ENCODE assay signal across 10 cellular contexts in genomic region chr4:111991163-111991562, GRCh38.
DNase-seq lines count a peak whose midpoint lies in the region; ATAC-seq and TF ChIP-seq lines count a peak whose summit lies in the region.
"Had no signal": no experiment of that assay in that cellular context is flagged by ENCODE, and none has a peak within 500 bp of the region (broad histone marks: within the 10 kb centered on the region; RNA-seq: fewer than 3 reads in every experiment).

No MANE protein-coding gene starts in this region.

- H3K9ac ChIP-seq in HCT116 (ENCODE audit: low read length), result no peak overlapping the region
- peak overlapping the region; percentile 39 for H3K9ac ChIP-seq in mesenchymal stem cell (ENCODE audit: low read length)

- no TSS peak for BruUV-seq in HCT116 (replicated peaks; lab: Mats Ljungman, UMichigan)

- no peaks in the 10 kb centered on the region for H3K79me2 ChIP-seq in HCT116 (ENCODE audit: insufficient read depth, low read length)

- H3K27ac Mint-ChIP-seq in activated naive CD4-positive, alpha-beta T cell treated with anti-CD3 and anti-CD28 coated beads, Interleukin-2, amount 10 ng/mL, durations not matched to agents 7 days and 5 days, result no peak overlapping the region

- no peak overlapping the region for H4K91ac ChIP-seq in mesenchymal stem cell (ENCODE audit: low read length)

- CTCF ChIA-PET in HCT116 (lab: Charles Lee), result no interaction called here
- CTCF ChIA-PET in activated naive CD4-positive, alpha-beta T cell treated with anti-CD3 and anti-CD28 coated beads, Interleukin-2, amount 10 ng/mL, durations not matched to agents 7 days and 5 days (lab: Charles Lee), result no interaction called here

- POLR2A ChIA-PET in HCT116 (lab: Charles Lee), result no interaction called here

- H4K8ac ChIP-seq in mesenchymal stem cell (ENCODE audit: low read length), result peak overlapping the region; percentile 69

- peak overlapping the region in 1 of 2 experiments; percentile 79 for H3K4ac ChIP-seq in mesenchymal stem cell (ENCODE audit: low read depth in 1 of 2, low read length in 2 of 2)

- H2BK12ac ChIP-seq in mesenchymal stem cell (ENCODE audit: low read length in 2 of 2), result peak overlapping the region in 1 of 2 experiments; percentile 75

- TF ChIP-seq CTCF in HCT116 (IDR thresholded peaks at IDR 0.05 in 2 of 3, conservative IDR thresholded peaks at IDR 0.05 in 1 of 3; ENCODE audit: borderline replicate concordance in 1 of 3, insufficient read depth in 1 of 3, low read depth in 2 of 3, low read length in 2 of 3), result no peak

- TF ChIP-seq RAD21 in HCT116 (IDR thresholded peaks at IDR 0.05; ENCODE audit: low read depth), result no peak

- peak overlapping the region; percentile 34 for H2BK120ac ChIP-seq in mesenchymal stem cell (ENCODE audit: low read depth, low read length)

- WGBS in mesenchymal stem cell, result 85% methylated on average over 3 of the region's 3 CpGs

- H3K4me3 Mint-ChIP-seq in activated naive CD4-positive, alpha-beta T cell treated with anti-CD3 and anti-CD28 coated beads, Interleukin-2, amount 10 ng/mL, durations not matched to agents 7 days and 5 days, result no peak overlapping the region

- peak overlapping the region; percentile 25 to 59 for H3K18ac ChIP-seq in mesenchymal stem cell (ENCODE audit: low read depth in 1 of 2, low read length in 2 of 2)

- H3K4me1 Mint-ChIP-seq in activated naive CD4-positive, alpha-beta T cell treated with anti-CD3 and anti-CD28 coated beads, Interleukin-2, amount 10 ng/mL, durations not matched to agents 7 days and 5 days, result no peaks in the 10 kb centered on the region

- H3K27me3 ChIP-seq in HCT116 (ENCODE audit: insufficient read depth, low read length) (no peaks in the 10 kb centered on the region), mesenchymal stem cell (ENCODE audit: control insufficient read depth in 1 of 2, insufficient read depth in 1 of 2, low read length in 2 of 2) (no peaks in the 10 kb centered on the region)

- H3K27ac ChIP-seq in HCT116 (ENCODE audit: low read depth, low read length) (no peak overlapping the region), mesenchymal stem cell (ENCODE audit: low read length, poor library complexity, severe bottlenecking) (no peak overlapping the region)

- no peaks in the 10 kb centered on the region for H3K36me3 Mint-ChIP-seq in activated naive CD4-positive, alpha-beta T cell treated with anti-CD3 and anti-CD28 coated beads, Interleukin-2, amount 10 ng/mL, durations not matched to agents 7 days and 5 days

- peaks cover 0 to 15% of the 10 kb centered on the region in 2 experiments; a peak in 2 of 4 replicates for H3K4me1 ChIP-seq in HCT116 (ENCODE audit: control insufficient read depth in 1 of 2, insufficient read depth in 2 of 2, low read length in 2 of 2)
- no peaks in the 10 kb centered on the region for H3K4me1 ChIP-seq in mesenchymal stem cell (ENCODE audit: control insufficient read depth, insufficient read depth, low read depth, low read length)

- H3K4me3 ChIP-seq in HCT116 (replicated peaks in 1 of 2; ENCODE audit: low read depth in 1 of 2, low read length in 2 of 2), result no peak overlapping the region
- H3K4me3 ChIP-seq in mesenchymal stem cell (ENCODE audit: insufficient read depth in 1 of 2, low read depth in 1 of 2, low read length in 2 of 2), result no peak overlapping the region

- RAD21 ChIA-PET in HCT116 (lab: Charles Lee; ENCODE audit: low non-redundant PET in 1 of 2, low total read pairs in 2 of 2, uncharacterized antibody in 2 of 2, unreplicated experiment in 2 of 2), result no interaction called here

- intact Hi-C loops in HCT116 (cut with micrococcal nuclease), result no loop called here

- H2BK5ac ChIP-seq in mesenchymal stem cell (ENCODE audit: low read depth, low read length, poor library complexity, severe bottlenecking), result no peak overlapping the region

- H3K79me1 ChIP-seq in mesenchymal stem cell (replicated peaks; ENCODE audit: low read length, poor library complexity, severe bottlenecking), result no peaks in the 10 kb centered on the region

- TF ChIP-seq POLR2A in HCT116 (IDR thresholded peaks at IDR 0.05; ENCODE audit: borderline replicate concordance, extremely low read depth, insufficient read depth, insufficient read length), result no peak

- H3K14ac ChIP-seq in mesenchymal stem cell (ENCODE audit: low read length in 2 of 2), result peak overlapping the region in 1 of 2 experiments; percentile 13

- no peak overlapping the region for H2BK15ac ChIP-seq in mesenchymal stem cell (ENCODE audit: low read depth, poor library complexity, severe bottlenecking)

- ATAC-seq in GM18870 (IDR thresholded peaks at IDR 0.05; ENCODE audit: unreplicated experiment), result peak; percentile 90
- ATAC-seq in HCT116, result no peak
- ATAC-seq in HG03521 (IDR thresholded peaks at IDR 0.05; ENCODE audit: unreplicated experiment), result peak; percentile 95

- DNase-seq in HCT116 (ENCODE audit: low read depth, low spot score) (no peak), mesenchymal stem cell (no peak), NCI-H1417 treated with DMSO at 0.1 percent for 48 hours (lab: John Stamatoyannopoulos, UW) (no peak), HPDE6-E6E7 (ENCODE audit: extremely low spot score) (no peak), mesenteric fat pad (ENCODE audit: low spot score) (no peak)
- no peak for DNase-seq in activated naive CD4-positive, alpha-beta T cell treated with anti-CD3 and anti-CD28 coated beads, Interleukin-2, amount 10 ng/mL, durations not matched to agents 7 days and 5 days
- DNase-seq: glutamatergic neuron, NCI-H1105 had no signal

- H3K9me3 ChIP-seq in HCT116 (ENCODE audit: control insufficient read depth in 1 of 2, insufficient read depth in 1 of 2, low read depth in 1 of 2, low read length in 2 of 2) (no peaks in the 10 kb centered on the region), mesenchymal stem cell (ENCODE audit: control insufficient read depth, low read length) (no peaks in the 10 kb centered on the region)

- H3K4me2 ChIP-seq in HCT116 (ENCODE audit: low read length) (no peak overlapping the region), mesenchymal stem cell (ENCODE audit: low read length, poor library complexity, severe bottlenecking) (no peak overlapping the region)

- H3K36me3 ChIP-seq in HCT116 (ENCODE audit: control insufficient read depth in 1 of 2, insufficient read depth in 2 of 2, low read length in 2 of 2), result no peaks in the 10 kb centered on the region
- H3K36me3 ChIP-seq in mesenchymal stem cell (ENCODE audit: control insufficient read depth in 1 of 2, insufficient read depth in 2 of 2, low read depth in 1 of 2, low read length in 2 of 2), result no peaks in the 10 kb centered on the region

- H3K23ac ChIP-seq in mesenchymal stem cell (ENCODE audit: low read length in 2 of 2), result no peak overlapping the region

- no peaks in the 10 kb centered on the region for H3K9me2 ChIP-seq in HCT116 (ENCODE audit: insufficient read depth)

- H2AFZ ChIP-seq in HCT116 (ENCODE audit: low read depth, low read length, poor library complexity, severe bottlenecking), result peak overlapping the region; percentile 64
- no peak overlapping the region for H2AFZ ChIP-seq in mesenchymal stem cell (ENCODE audit: low read depth, low read length)

- H3K27me3 Mint-ChIP-seq in activated naive CD4-positive, alpha-beta T cell treated with anti-CD3 and anti-CD28 coated beads, Interleukin-2, amount 10 ng/mL, durations not matched to agents 7 days and 5 days, result peaks cover 2% of the 10 kb centered on the region

- no peak overlapping the region for H2AK5ac ChIP-seq in mesenchymal stem cell (ENCODE audit: low read length, severe bottlenecking)

- no peaks in the 10 kb centered on the region for H3K9me3 Mint-ChIP-seq in activated naive CD4-positive, alpha-beta T cell treated with anti-CD3 and anti-CD28 coated beads, Interleukin-2, amount 10 ng/mL, durations not matched to agents 7 days and 5 days

- no peaks in the 10 kb centered on the region for H4K20me1 ChIP-seq in HCT116 (ENCODE audit: insufficient read depth)

TF ChIP-seq in HCT116, 20 proteins besides CTCF, POLR2A, EP300 and RAD21:
- TF ChIP-seq EZH2 (IDR thresholded peaks at IDR 0.05), result no peak
- no peak for TF ChIP-seq YY1 (IDR thresholded peaks at IDR 0.05; ENCODE audit: extremely low read depth, insufficient replicate concordance, low read depth, low read length)
- TF ChIP-seq EGR1 (IDR thresholded peaks at IDR 0.05; ENCODE audit: low read depth), result no peak
- TF ChIP-seq TCF7L2 (IDR thresholded peaks at IDR 0.05; ENCODE audit: borderline replicate concordance, extremely low read depth, insufficient read depth, insufficient read length), result no peak
- TF ChIP-seq REST (IDR thresholded peaks at IDR 0.05; ENCODE audit: low read depth), result no peak
- no peak for TF ChIP-seq SRF (IDR thresholded peaks at IDR 0.05; ENCODE audit: low read depth)
- TF ChIP-seq FOSL1 (IDR thresholded peaks at IDR 0.05; ENCODE audit: low read depth), result no peak
- no peak for TF ChIP-seq EZH2phosphoT487 (IDR thresholded peaks at IDR 0.05; ENCODE audit: borderline replicate concordance)
